ENCODE assay signal across 1 cellular context in the genomic region with DNA sequence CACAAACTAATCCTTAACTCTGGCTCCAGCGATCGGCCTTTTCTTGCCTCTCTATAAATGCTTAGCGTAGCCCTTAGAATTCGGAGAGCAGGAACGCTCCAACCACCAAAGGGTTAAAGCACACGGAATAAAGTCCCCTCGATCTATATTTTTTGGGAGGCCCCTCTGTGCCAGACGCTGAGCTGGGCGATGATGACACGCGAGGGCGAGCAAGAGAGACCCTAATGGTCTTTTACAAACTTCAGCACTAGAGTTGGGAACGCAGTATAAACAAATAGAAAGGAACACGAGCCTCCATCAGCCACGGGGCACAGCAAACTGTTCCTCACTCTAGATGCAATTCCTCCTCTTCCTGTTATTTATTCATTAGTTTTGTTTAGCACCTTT.
A peak's percentile ranks its signal among the peaks of the same experiment; 100 is the strongest.
TF ChIP-seq lines count a peak whose summit lies in the region.

No MANE protein-coding gene starts in this region.

TF ChIP-seq in HepG2, 621 proteins besides CTCF, POLR2A, EP300 and RAD21 (continued from another document):
- TF ChIP-seq, protein P1, sequence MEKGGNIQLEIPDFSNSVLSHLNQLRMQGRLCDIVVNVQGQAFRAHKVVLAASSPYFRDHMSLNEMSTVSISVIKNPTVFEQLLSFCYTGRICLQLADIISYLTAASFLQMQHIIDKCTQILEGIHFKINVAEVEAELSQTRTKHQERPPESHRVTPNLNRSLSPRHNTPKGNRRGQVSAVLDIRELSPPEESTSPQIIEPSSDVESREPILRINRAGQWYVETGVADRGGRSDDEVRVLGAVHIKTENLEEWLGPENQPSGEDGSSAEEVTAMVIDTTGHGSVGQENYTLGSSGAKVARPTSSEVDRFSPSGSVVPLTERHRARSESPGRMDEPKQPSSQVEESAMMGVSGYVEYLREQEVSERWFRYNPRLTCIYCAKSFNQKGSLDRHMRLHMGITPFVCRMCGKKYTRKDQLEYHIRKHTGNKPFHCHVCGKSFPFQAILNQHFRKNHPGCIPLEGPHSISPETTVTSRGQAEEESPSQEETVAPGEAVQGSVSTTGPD (CRISPR knock-in tag; IDR thresholded peaks at IDR 0.05), result no peak; the same call in 1 of the 2 replicates
- TF ChIP-seq PLRG1 (conservative IDR thresholded peaks at IDR 0.05) (no peak), ZNF20 (CRISPR knock-in tag; IDR thresholded peaks at IDR 0.05) (0 out of 2 replicates have a peak, but pooled peaks have one; percentile 44), NFIC (IDR thresholded peaks at IDR 0.05; ENCODE audit: low read length) (0 out of 2 replicates have a peak, but pooled peaks have one; percentile 12), ZFP82 (CRISPR knock-in tag; IDR thresholded peaks at IDR 0.05; ENCODE audit: borderline replicate concordance) (0 out of 2 replicates have a peak, but pooled peaks have one; percentile 38), IRF2 (CRISPR knock-in tag; IDR thresholded peaks at IDR 0.05) (0 out of 2 replicates have a peak, but pooled peaks have one; percentile 22)
- TF ChIP-seq, protein P2, sequence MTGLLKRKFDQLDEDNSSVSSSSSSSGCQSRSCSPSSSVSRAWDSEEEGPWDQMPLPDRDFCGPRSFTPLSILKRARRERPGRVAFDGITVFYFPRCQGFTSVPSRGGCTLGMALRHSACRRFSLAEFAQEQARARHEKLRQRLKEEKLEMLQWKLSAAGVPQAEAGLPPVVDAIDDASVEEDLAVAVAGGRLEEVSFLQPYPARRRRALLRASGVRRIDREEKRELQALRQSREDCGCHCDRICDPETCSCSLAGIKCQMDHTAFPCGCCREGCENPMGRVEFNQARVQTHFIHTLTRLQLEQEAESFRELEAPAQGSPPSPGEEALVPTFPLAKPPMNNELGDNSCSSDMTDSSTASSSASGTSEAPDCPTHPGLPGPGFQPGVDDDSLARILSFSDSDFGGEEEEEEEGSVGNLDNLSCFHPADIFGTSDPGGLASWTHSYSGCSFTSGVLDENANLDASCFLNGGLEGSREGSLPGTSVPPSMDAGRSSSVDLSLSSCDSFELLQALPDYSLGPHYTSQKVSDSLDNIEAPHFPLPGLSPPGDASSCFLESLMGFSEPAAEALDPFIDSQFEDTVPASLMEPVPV (CRISPR knock-in tag; IDR thresholded peaks at IDR 0.05), result 0 out of 2 replicates have a peak, but pooled peaks have one; percentile 52
